In genomic region chr17:78253946-78254672, GRCh38 we compare ENCODE assay signal across 8 cellular contexts. TPM values are rescaled to one million over a fixed set of nuclear protein-coding genes. Genes with fewer than 3 reads are reported as not detected.
DNase-seq lines count a peak whose midpoint lies in the region; ATAC-seq and TF ChIP-seq lines count a peak whose summit lies in the region.

No MANE protein-coding gene starts in this region.

- no peaks in the 10 kb centered on the region for H3K36me3 Mint-ChIP-seq in CD8-positive, alpha-beta memory T cell
- H3K36me3 Mint-ChIP-seq in T-helper 17 cell (ENCODE audit: low read depth) = peaks cover 2% of the 10 kb centered on the region
- no peaks in the 10 kb centered on the region for H3K36me3 Mint-ChIP-seq in progenitor cell of endocrine pancreas (ENCODE audit: insufficient read depth)

- no peaks in the 10 kb centered on the region for H3K9me3 ChIP-seq in CD8-positive, alpha-beta memory T cell (ENCODE audit: low read length)
- H3K9me3 ChIP-seq in T-helper 17 cell (ENCODE audit: control insufficient read depth, low read length, poor library complexity, severe bottlenecking) = no peaks in the 10 kb centered on the region
- no peaks in the 10 kb centered on the region for H3K9me3 ChIP-seq in right atrium auricular region
- no peaks in the 10 kb centered on the region for H3K9me3 ChIP-seq in upper lobe of left lung

- H3K27ac ChIP-seq in CD8-positive, alpha-beta memory T cell (ENCODE audit: low read depth, low read length) = peak overlapping the region; percentile 59
- H3K27ac ChIP-seq in angular gyrus (ENCODE audit: low read depth, low read length) (peak overlapping the region; percentile 96), right atrium auricular region (peak overlapping the region; percentile 93 to 97), upper lobe of left lung (peak overlapping the region; percentile 89 to 94 (median 92))

- H3K4me1 ChIP-seq in CD8-positive, alpha-beta memory T cell (ENCODE audit: insufficient read depth, low read length) = peaks cover 85% of the 10 kb centered on the region
- peaks cover 0 to 44% of the 10 kb centered on the region in 2 donors for H3K4me1 ChIP-seq in right atrium auricular region
- H3K4me1 ChIP-seq in upper lobe of left lung = peaks cover 55 to 75% (median 63%) of the 10 kb centered on the region in 4 donors

- peak; percentile 70 to 84 (median 72) for DNase-seq in CD8-positive, alpha-beta memory T cell
- peak; percentile 35 for DNase-seq in GOT3 (lab: John Stamatoyannopoulos, UW)
- DNase-seq in NCI-H1417 (lab: John Stamatoyannopoulos, UW) = peak; percentile 87 to 88 (median 88)
- peak; percentile 68 to 74 (median 72) for DNase-seq in T-helper 17 cell
- peak; percentile 79 for DNase-seq in right atrium auricular region (ENCODE audit: low spot score)
- DNase-seq in progenitor cell of endocrine pancreas (ENCODE audit: low spot score, unreplicated experiment) = peak; percentile 84
- DNase-seq in upper lobe of left lung = peak; percentile 91 to 97

- TF ChIP-seq EP300 in upper lobe of left lung (IDR thresholded peaks at IDR 0.05) = no peak

- H3K4me3 Mint-ChIP-seq in CD8-positive, alpha-beta memory T cell = peak overlapping the region; percentile 58 to 88 (median 78)
- peak overlapping the region; percentile 76 for H3K4me3 Mint-ChIP-seq in T-helper 17 cell
- peak overlapping the region; percentile 70 for H3K4me3 Mint-ChIP-seq in progenitor cell of endocrine pancreas (ENCODE audit: low read depth)

- H3K4me1 Mint-ChIP-seq in CD8-positive, alpha-beta memory T cell = peaks cover 43 to 68% (median 46%) of the 10 kb centered on the region in 3 donors
- H3K4me1 Mint-ChIP-seq in T-helper 17 cell (peaks cover 44% of the 10 kb centered on the region), progenitor cell of endocrine pancreas (ENCODE audit: low read depth) (peaks cover 25% of the 10 kb centered on the region)

- peak in 2 of 4 donors; percentile 54 to 73 for TF ChIP-seq POLR2A in upper lobe of left lung (IDR thresholded peaks at IDR 0.05)

- 4 to 13% methylated on average over 10 to 29 of the region's 73 CpGs for WGBS in upper lobe of left lung, 2 donors

- CTCF ChIA-PET in CD8-positive, alpha-beta memory T cell (lab: Charles Lee) = no interaction called here

- H3K27me3 Mint-ChIP-seq in CD8-positive, alpha-beta memory T cell = peaks cover 0 to 2% of the 10 kb centered on the region in 2 donors
- H3K27me3 Mint-ChIP-seq in T-helper 17 cell = no peaks in the 10 kb centered on the region
- no peaks in the 10 kb centered on the region for H3K27me3 Mint-ChIP-seq in progenitor cell of endocrine pancreas

- peak; percentile 61 for ATAC-seq in T-helper 17 cell
- ATAC-seq in upper lobe of left lung (ENCODE audit: low FRiP score in 2 of 2) = peak; percentile 67 to 93

- no peaks in the 10 kb centered on the region for H3K27me3 ChIP-seq in CD8-positive, alpha-beta memory T cell (ENCODE audit: insufficient read depth, low read length, poor library complexity, severe bottlenecking)
- H3K27me3 ChIP-seq in right atrium auricular region (no peaks in the 10 kb centered on the region), upper lobe of left lung (no peaks in the 10 kb centered on the region)

- POLR2A ChIA-PET in CD8-positive, alpha-beta memory T cell (lab: Charles Lee) = interaction anchor here (1.8 kb wide), 1 partner anchor 296 kb away, joined by 7 read pairs; the partner anchor contains the start of gene TNRC6C

- no peaks in the 10 kb centered on the region for H3K36me3 ChIP-seq in CD8-positive, alpha-beta memory T cell (ENCODE audit: insufficient read depth, low read length)
- H3K36me3 ChIP-seq in right atrium auricular region (no peaks in the 10 kb centered on the region), upper lobe of left lung (no peaks in the 10 kb centered on the region)

- peak overlapping the region; percentile 41 to 92 (median 84) for H3K27ac Mint-ChIP-seq in CD8-positive, alpha-beta memory T cell
- H3K27ac Mint-ChIP-seq in T-helper 17 cell (peak overlapping the region; percentile 1), progenitor cell of endocrine pancreas (peak overlapping the region; percentile 96)

- H3K4me3 ChIP-seq in CD8-positive, alpha-beta memory T cell (ENCODE audit: low read length) = peak overlapping the region; percentile 74
- H3K4me3 ChIP-seq in right atrium auricular region = peak overlapping the region; percentile 93 to 97
- H3K4me3 ChIP-seq in upper lobe of left lung = peak overlapping the region; percentile 59 to 95 (median 65)

- TF ChIP-seq CTCF in right atrium auricular region (IDR thresholded peaks at IDR 0.05) = no peak
- no peak for TF ChIP-seq CTCF in progenitor cell of endocrine pancreas (IDR thresholded peaks at IDR 0.05; ENCODE audit: unreplicated experiment)
- TF ChIP-seq CTCF in upper lobe of left lung (IDR thresholded peaks at IDR 0.05) = peak in 3 of 6 experiments; percentile 6 to 27 (median 19)

- no peaks in the 10 kb centered on the region for H3K9me3 Mint-ChIP-seq in CD8-positive, alpha-beta memory T cell
- H3K9me3 Mint-ChIP-seq in progenitor cell of endocrine pancreas (ENCODE audit: low read depth) = no peaks in the 10 kb centered on the region

RNA-seq across cellular contexts. Expression of gene TMEM235, which starts 22.7 kb away (rescaled TPM):
- not detected for total RNA-seq in CD8-positive, alpha-beta memory T cell
- not detected for polyA plus RNA-seq in CD8-positive, alpha-beta memory T cell
- total RNA-seq in T-helper 17 cell = not detected
- not detected for total RNA-seq in right atrium auricular region
- total RNA-seq in progenitor cell of endocrine pancreas = not detected in 2 replicates
- total RNA-seq in upper lobe of left lung = not detected

RNA-seq across cellular contexts. Expression of gene BIRC5, which starts 40.1 kb away (rescaled TPM):
- total RNA-seq in CD8-positive, alpha-beta memory T cell = 10 to 100 TPM; 61.0 to 65.1 TPM
- polyA plus RNA-seq in CD8-positive, alpha-beta memory T cell = 0.69 TPM
- total RNA-seq in T-helper 17 cell (under 1 TPM; 0.40 to 0.44 TPM), right atrium auricular region (1 to 10 TPM in 1 of 2 donors, not detected in 1; 3.7 TPM), progenitor cell of endocrine pancreas (28.9 and 30.0 TPM in 2 replicates), upper lobe of left lung (1 to 10 TPM in 5 of 6 donors, not detected in 1; 1.4 to 6.4 (median 3.5) TPM)

Comparison
In these comparisons a context has a peak if more than half of its experiments do, and no peak if none do; other contexts are left out.
1. Peak in every context shown above with its lines: DNase-seq, ATAC-seq, H3K4me3 ChIP-seq and H3K27ac ChIP-seq.
2. DNase-seq: peak in every context shown above with its lines; median percentile 94 in upper lobe of left lung; 88 in NCI-H1417; 84 in progenitor cell of endocrine pancreas; 79 in right atrium auricular region; 72 in CD8-positive, alpha-beta memory T cell; 72 in T-helper 17 cell; 35 in GOT3.
3. H3K27ac Mint-ChIP-seq: peak in every context shown above with its lines; median percentile 96 in progenitor cell of endocrine pancreas; 84 in CD8-positive, alpha-beta memory T cell; 1 in T-helper 17 cell.